In genomic region chr16:81469710-81470481, GRCh38 we compare ENCODE assay signal across 8 cellular contexts. TPM values are rescaled to one million over a fixed set of nuclear protein-coding genes. Genes with fewer than 3 reads are reported as not detected.
DNase-seq lines count a peak whose midpoint lies in the region; ATAC-seq, FAIRE-seq and TF ChIP-seq lines count a peak whose summit lies in the region.

No MANE protein-coding gene starts in this region.

- in situ Hi-C loops in HepG2 (cut with HindIII; ENCODE audit: extremely low pct_ligation_motif_present, low pct_unique_long_range_greater_than_20kb): no loop called here

- peaks cover 45 to 52% of the 10 kb centered on the region in 2 donors for H3K36me3 Mint-ChIP-seq in CD14-positive monocyte

- BruUV-seq in HepG2 (replicated peaks; lab: Mats Ljungman, UMichigan): no TSS peak

- H3K79me2 ChIP-seq in HepG2 (ENCODE audit: insufficient read depth, low read length): peaks cover 99% of the 10 kb centered on the region

- H3K4me1 ChIP-seq in HepG2 (ENCODE audit: insufficient read depth, low read length): peaks cover 89% of the 10 kb centered on the region

- peak overlapping the region; percentile 89 to 97 (median 96) for H3K27ac Mint-ChIP-seq in CD14-positive monocyte

- H3K4me2 ChIP-seq in HepG2 (ENCODE audit: low read depth, low read length): no peak overlapping the region

- peak overlapping the region; percentile 16 for H3K27ac ChIP-seq in HepG2 (ENCODE audit: extremely low read length, insufficient read depth, low read length)

- no peak for FAIRE-seq in HepG2 (lab: Jason Lieb, UNC)

- TF ChIP-seq POLR2A in HepG2 (IDR thresholded peaks at IDR 0.05; ENCODE audit: insufficient read depth in 1 of 2, low read depth in 2 of 2, low read length in 2 of 2): no peak

- no peak overlapping the region for H3K4me3 ChIP-seq in HepG2 (replicated peaks in 1 of 3; ENCODE audit: insufficient read depth in 1 of 3, low read depth in 2 of 3, low read length in 3 of 3)

- H3K27me3 Mint-ChIP-seq in CD14-positive monocyte (ENCODE audit: low read depth in 3 of 3): peaks cover 0 to 6% (median 3%) of the 10 kb centered on the region in 3 donors

- POLR2A ChIA-PET in HepG2 (lab: Yijun Ruan, JAX): interaction anchor here (1.2 to 1.4 kb wide), 2 partner anchors 11 to 18 kb away, joined by 3 read pairs; no protein-coding TSS in a partner anchor

- no peaks in the 10 kb centered on the region for H3K9me3 Mint-ChIP-seq in CD14-positive monocyte

- H3K9ac ChIP-seq in HepG2 (ENCODE audit: insufficient read depth, low read depth, low read length): no peak overlapping the region

- CTCF ChIA-PET in HepG2 (lab: Yijun Ruan, JAX; ENCODE audit: low intra/inter-chr PET ratio, low total read pairs): no interaction called here

- 79% methylated on average over 12 of the region's 12 CpGs for WGBS in HepG2 (ENCODE audit: low lambda C conversion rate)

- intact Hi-C loops in CD14-positive monocyte (cut with micrococcal nuclease): loop anchor here in 1 of 2 donors (5.0 to 10.0 kb wide), 3 partner anchors 32 to 165 kb away; no protein-coding TSS in a partner anchor
- intact Hi-C loops in HepG2 (cut with micrococcal nuclease; ENCODE audit: unreplicated experiment): no loop called here

- DNase-seq in CD14-positive monocyte (ENCODE audit: low spot score): peak; percentile 76
- DNase-seq in activated CD4-positive, alpha-beta T cell treated with anti-CD3 and anti-CD28 coated beads, Interleukin-2, amount 50 U/mL, for 1 hour: peak; percentile 24
- DNase-seq in HepG2 (ENCODE audit: low spot score): no peak
- no peak for DNase-seq in EL
- no peak for DNase-seq in 8988T
- DNase-seq in COLO668 (lab: John Stamatoyannopoulos, UW; ENCODE audit: unreplicated experiment): no peak

- H2AFZ ChIP-seq in HepG2 (ENCODE audit: low read length): no peak overlapping the region

- TF ChIP-seq CTCF in CD14-positive monocyte (IDR thresholded peaks at IDR 0.05) (no peak), HepG2 (CRISPR knock-in tag; IDR thresholded peaks at IDR 0.05) (no peak)

- ATAC-seq in GM19372 (IDR thresholded peaks at IDR 0.05; ENCODE audit: low read depth, unreplicated experiment): peak; percentile 79
- peak; percentile 48 for ATAC-seq in HG03439 (IDR thresholded peaks at IDR 0.05; ENCODE audit: unreplicated experiment)
- ATAC-seq in HepG2: no peak

- H3K27me3 ChIP-seq in HepG2 (ENCODE audit: control insufficient read depth in 1 of 2, insufficient read depth in 2 of 2, low read length in 2 of 2): no peaks in the 10 kb centered on the region

- no peaks in the 10 kb centered on the region for H3K9me3 ChIP-seq in HepG2 (ENCODE audit: low read length)

- TF ChIP-seq RAD21 in HepG2 (CRISPR knock-in tag; IDR thresholded peaks at IDR 0.05): no peak

- peaks cover 19 to 42% of the 10 kb centered on the region in 2 experiments; a peak in 4 of 5 replicates for H3K36me3 ChIP-seq in HepG2 (replicated peaks in 1 of 2; ENCODE audit: control insufficient read depth in 1 of 2, insufficient read depth in 2 of 2, low read length in 2 of 2)

- no peak for TF ChIP-seq EP300 in HepG2 (IDR thresholded peaks at IDR 0.05; ENCODE audit: low read depth in 2 of 2, low read length in 2 of 2)
- no peak for TF ChIP-seq EP300 in HepG2 (CRISPR knock-in tag; IDR thresholded peaks at IDR 0.05; ENCODE audit: borderline replicate concordance)

- peaks cover 93% of the 10 kb centered on the region for H3K4me1 Mint-ChIP-seq in CD14-positive monocyte

- H3K4me3 Mint-ChIP-seq in CD14-positive monocyte: peak overlapping the region; percentile 67 to 77

- peaks cover 99% of the 10 kb centered on the region for H4K20me1 ChIP-seq in HepG2 (ENCODE audit: insufficient read depth, low read length)

TF ChIP-seq in HepG2, 621 proteins besides CTCF, POLR2A, EP300 and RAD21 (continues in another document):
- TF ChIP-seq ATF3 (CRISPR knock-in tag; IDR thresholded peaks at IDR 0.05) (no peak), ZNF660 (CRISPR knock-in tag; IDR thresholded peaks at IDR 0.05; ENCODE audit: borderline replicate concordance, low read depth) (no peak), ZNF713 (CRISPR knock-in tag; IDR thresholded peaks at IDR 0.05) (no peak), GATAD2A (CRISPR knock-in tag; IDR thresholded peaks at IDR 0.05) (no peak), ZNF839 (CRISPR knock-in tag; IDR thresholded peaks at IDR 0.05; ENCODE audit: borderline replicate concordance) (no peak), PAWR (CRISPR knock-in tag; IDR thresholded peaks at IDR 0.05; ENCODE audit: borderline replicate concordance) (no peak), ZNF768 (CRISPR knock-in tag; IDR thresholded peaks at IDR 0.05) (peak; percentile 10; the same call in 1 of the 2 replicates), AGO2 (optimal IDR thresholded peaks at IDR 0.05; ENCODE audit: low read depth, low read length) (peak; percentile 34), CENPT (CRISPR knock-in tag; IDR thresholded peaks at IDR 0.05; ENCODE audit: low read depth) (no peak)
- TF ChIP-seq, protein P1, sequence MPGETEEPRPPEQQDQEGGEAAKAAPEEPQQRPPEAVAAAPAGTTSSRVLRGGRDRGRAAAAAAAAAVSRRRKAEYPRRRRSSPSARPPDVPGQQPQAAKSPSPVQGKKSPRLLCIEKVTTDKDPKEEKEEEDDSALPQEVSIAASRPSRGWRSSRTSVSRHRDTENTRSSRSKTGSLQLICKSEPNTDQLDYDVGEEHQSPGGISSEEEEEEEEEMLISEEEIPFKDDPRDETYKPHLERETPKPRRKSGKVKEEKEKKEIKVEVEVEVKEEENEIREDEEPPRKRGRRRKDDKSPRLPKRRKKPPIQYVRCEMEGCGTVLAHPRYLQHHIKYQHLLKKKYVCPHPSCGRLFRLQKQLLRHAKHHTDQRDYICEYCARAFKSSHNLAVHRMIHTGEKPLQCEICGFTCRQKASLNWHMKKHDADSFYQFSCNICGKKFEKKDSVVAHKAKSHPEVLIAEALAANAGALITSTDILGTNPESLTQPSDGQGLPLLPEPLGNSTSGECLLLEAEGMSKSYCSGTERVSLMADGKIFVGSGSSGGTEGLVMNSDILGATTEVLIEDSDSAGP (CRISPR knock-in tag; IDR thresholded peaks at IDR 0.05; ENCODE audit: borderline replicate concordance): no peak

RNA-seq across cellular contexts. Expression of gene CMIP, which starts 25.3 kb away (rescaled TPM):
- polyA plus RNA-seq in CD14-positive monocyte: under 1 TPM; 0.85 to 0.93 TPM
- 10.9 and 21.7 TPM in 2 replicates for total RNA-seq in HepG2 (2016; rRNA removed; fragmentation: Illumina TruSeq; extraction: Trizol)
- 3.5 and 4.6 TPM in 2 replicates for total RNA-seq in HepG2 (2016; cell fraction: cytosol; rRNA removed; fragmentation: Illumina TruSeq; extraction: Trizol; ENCODE audit: low read depth)
- total RNA-seq in HepG2 (2016; cell fraction: insoluble cytoplasmic fraction; rRNA removed; fragmentation: Illumina TruSeq; extraction: Trizol): 11.5 and 15.7 TPM in 2 replicates
- 13.0 and 15.9 TPM in 2 replicates for total RNA-seq in HepG2 (2016; cell fraction: membrane; rRNA removed; fragmentation: Illumina TruSeq; extraction: Trizol)
- 23.3 and 29.3 TPM in 2 replicates for total RNA-seq in HepG2 (2016; cell fraction: nucleus; rRNA removed; fragmentation: Illumina TruSeq; extraction: Trizol)
- polyA plus RNA-seq in HepG2 (2011; rRNA removed): 18.1 and 22.0 TPM in 2 replicates
- polyA plus RNA-seq in HepG2 (2011; cell fraction: cytosol; rRNA removed): 17.3 and 20.7 TPM in 2 replicates
- 77.4 and 83.2 TPM in 2 replicates for polyA plus RNA-seq in HepG2 (2011; cell fraction: nucleus; rRNA removed)
- 74.4 and 83.5 TPM in 2 replicates for polyA plus RNA-seq in HepG2 (2012)
- polyA plus RNA-seq in HepG2 (2016; cell fraction: cytosol; fragmentation: Illumina TruSeq; extraction: Trizol; ENCODE audit: low read depth): 3.4 and 3.8 TPM in 2 replicates
- 29.7 and 48.6 TPM in 2 replicates for polyA plus RNA-seq in HepG2 (2016; cell fraction: insoluble cytoplasmic fraction; fragmentation: Illumina TruSeq; extraction: Trizol; ENCODE audit: low read depth)
- 14.8 and 16.9 TPM in 2 replicates for polyA plus RNA-seq in HepG2 (2016; cell fraction: membrane; fragmentation: Illumina TruSeq; extraction: Trizol; ENCODE audit: low read depth)
- 51.1 and 51.2 TPM in 2 replicates for polyA plus RNA-seq in HepG2 (2016; cell fraction: nucleus; fragmentation: Illumina TruSeq; extraction: Trizol; ENCODE audit: insufficient read depth, low read depth)
- polyA minus RNA-seq in HepG2 (2011; rRNA and poly(A)+ RNA removed; ENCODE audit: low replicate concordance): 16.6 and 71.5 TPM in 2 replicates
- polyA minus RNA-seq in HepG2 (2011; cell fraction: cytosol; rRNA and poly(A)+ RNA removed): 60.8 and 68.8 TPM in 2 replicates
- 61.9 and 63.1 TPM in 2 replicates for polyA minus RNA-seq in HepG2 (2011; cell fraction: nucleus; rRNA and poly(A)+ RNA removed)

Comparison
In these comparisons a context has a peak if more than half of its experiments do, and no peak if none do; other contexts are left out.
1. DNase-seq: peak in CD14-positive monocyte (single experiment) and activated CD4-positive, alpha-beta T cell treated with anti-CD3 and anti-CD28 coated beads, Interleukin-2, amount 50 U/mL, for 1 hour (single experiment); none in HepG2 (single experiment), EL (single experiment), 8988T (single experiment) and COLO668 (single experiment).